1 cellular context compared by ENCODE assay signal in genomic region chr5:79702606-79703380, GRCh38.
TF ChIP-seq lines count a peak whose summit lies in the region.

No MANE protein-coding gene starts in this region.

TF ChIP-seq in H1, 55 proteins besides CTCF, POLR2A, EP300 and RAD21 (continued from another document):
- no peak for TF ChIP-seq USF2 (IDR thresholded peaks at IDR 0.05; ENCODE audit: low read length)
- TF ChIP-seq POLR2AphosphoS5 (IDR thresholded peaks at IDR 0.05; ENCODE audit: low read depth, low read length): no peak
- no peak for TF ChIP-seq TBP (IDR thresholded peaks at IDR 0.05; ENCODE audit: low read depth, low read length)
- TF ChIP-seq ATF2 (IDR thresholded peaks at IDR 0.05; ENCODE audit: low read length): no peak
- TF ChIP-seq GTF2F1 (IDR thresholded peaks at IDR 0.05; ENCODE audit: borderline replicate concordance, low read depth, low read length): no peak
- no peak for TF ChIP-seq ASH2L (IDR thresholded peaks at IDR 0.05; ENCODE audit: low read length)
- TF ChIP-seq BCL11A (IDR thresholded peaks at IDR 0.05; ENCODE audit: low read depth in 2 of 2, low read length in 2 of 2): no peak
- no peak for TF ChIP-seq CTBP2 (IDR thresholded peaks at IDR 0.05; ENCODE audit: borderline replicate concordance, insufficient read depth, insufficient read length, low read length)
- TF ChIP-seq NANOG (IDR thresholded peaks at IDR 0.05; ENCODE audit: insufficient read depth, low read depth, low read length, poor library complexity, severe bottlenecking): no peak
- TF ChIP-seq ATF3 (IDR thresholded peaks at IDR 0.05; ENCODE audit: insufficient read depth, low read depth, low read length): no peak
